ENCODE assay signal across 8 cellular contexts in genomic region chr14:106843951-106844483, GRCh38.
DNase-seq lines count a peak whose midpoint lies in the region; ATAC-seq and TF ChIP-seq lines count a peak whose summit lies in the region.

No MANE protein-coding gene starts in this region.

- intact Hi-C loops in CD14-positive monocyte (cut with micrococcal nuclease) = no loop called here
- intact Hi-C loops in heart left ventricle (cut with DNase I) = no loop called here

- H3K36me3 Mint-ChIP-seq in CD14-positive monocyte = no peaks in the 10 kb centered on the region

- H3K4me3 Mint-ChIP-seq in CD14-positive monocyte = peak overlapping the region; percentile 95 to 98

- H3K27me3 Mint-ChIP-seq in CD14-positive monocyte (ENCODE audit: low read depth in 3 of 3) = peaks cover 4 to 7% (median 6%) of the 10 kb centered on the region in 3 donors

- ATAC-seq in heart left ventricle = peak in 2 of 4 donors; percentile 20 to 28
- ATAC-seq in GM21528 (IDR thresholded peaks at IDR 0.05; ENCODE audit: low FRiP score, unreplicated experiment) = no peak
- ATAC-seq in GM18498 (IDR thresholded peaks at IDR 0.05; ENCODE audit: unreplicated experiment) = no peak

- H3K9me3 Mint-ChIP-seq in CD14-positive monocyte = peaks cover 0 to 1% (median 0%) of the 10 kb centered on the region in 7 donors

- TF ChIP-seq CTCF in CD14-positive monocyte (IDR thresholded peaks at IDR 0.05) (no peak), heart left ventricle (IDR thresholded peaks at IDR 0.05) (no peak)

- H3K4me3 ChIP-seq in heart left ventricle = peak overlapping the region in 11 of 12 donors; percentile 5 to 71 (median 53)

- peaks cover 49% of the 10 kb centered on the region for H3K4me1 Mint-ChIP-seq in CD14-positive monocyte

- 58 to 73% (median 69%) methylated on average over 14 of the region's 14 CpGs for WGBS in heart left ventricle, 4 donors

- TF ChIP-seq POLR2A in heart left ventricle (IDR thresholded peaks at IDR 0.05) = no peak

- DNase-seq in CD14-positive monocyte (ENCODE audit: low spot score) (no peak), heart left ventricle (peak in 3 of 5 donors; percentile 11 to 38 (median 28)), NCI-H128 (lab: John Stamatoyannopoulos, UW; ENCODE audit: unreplicated experiment) (no peak)
- peak; percentile 39 for DNase-seq in activated CD4-positive, alpha-beta T cell treated with anti-CD3 and anti-CD28 coated beads for 48 hours
- DNase-seq in stimulated activated CD4-positive, alpha-beta T cell treated with anti-CD3 and anti-CD28 coated beads, Interleukin-2, amount 100 ng/mL, for 4 hours (ENCODE audit: low read depth) = peak; percentile 22

- peaks cover 0 to 21% (median 0%) of the 10 kb centered on the region in 9 donors for H3K27me3 ChIP-seq in heart left ventricle

- H3K27ac Mint-ChIP-seq in CD14-positive monocyte = peak overlapping the region; percentile 92 to 97 (median 95)

- peaks cover 0 to 20% (median 0%) of the 10 kb centered on the region in 12 donors for H3K4me1 ChIP-seq in heart left ventricle

- peak overlapping the region; percentile 94 for H3K27ac ChIP-seq in KOPT-K1 (ENCODE audit: low read depth, low read length, poor library complexity, severe bottlenecking)
- peak overlapping the region; percentile 57 to 94 (median 78) for H3K27ac ChIP-seq in heart left ventricle

- H3K9me3 ChIP-seq in KOPT-K1 (ENCODE audit: insufficient read depth, low read length, poor library complexity, severe bottlenecking) (no peaks in the 10 kb centered on the region), heart left ventricle (no peaks in the 10 kb centered on the region)

- no peaks in the 10 kb centered on the region for H3K36me3 ChIP-seq in KOPT-K1 (ENCODE audit: insufficient read depth, low read length)
- no peaks in the 10 kb centered on the region for H3K36me3 ChIP-seq in heart left ventricle

Comparison
In these comparisons a context has a peak if more than half of its experiments do, and no peak if none do; other contexts are left out.
1. DNase-seq: peak in activated CD4-positive, alpha-beta T cell treated with anti-CD3 and anti-CD28 coated beads for 48 hours (single experiment), heart left ventricle (3 of 5) and stimulated activated CD4-positive, alpha-beta T cell treated with anti-CD3 and anti-CD28 coated beads, Interleukin-2, amount 100 ng/mL, for 4 hours (single experiment); none in CD14-positive monocyte (single experiment) and NCI-H128 (single experiment).